ENCODE assay signal across 8 cellular contexts in the genomic region with DNA sequence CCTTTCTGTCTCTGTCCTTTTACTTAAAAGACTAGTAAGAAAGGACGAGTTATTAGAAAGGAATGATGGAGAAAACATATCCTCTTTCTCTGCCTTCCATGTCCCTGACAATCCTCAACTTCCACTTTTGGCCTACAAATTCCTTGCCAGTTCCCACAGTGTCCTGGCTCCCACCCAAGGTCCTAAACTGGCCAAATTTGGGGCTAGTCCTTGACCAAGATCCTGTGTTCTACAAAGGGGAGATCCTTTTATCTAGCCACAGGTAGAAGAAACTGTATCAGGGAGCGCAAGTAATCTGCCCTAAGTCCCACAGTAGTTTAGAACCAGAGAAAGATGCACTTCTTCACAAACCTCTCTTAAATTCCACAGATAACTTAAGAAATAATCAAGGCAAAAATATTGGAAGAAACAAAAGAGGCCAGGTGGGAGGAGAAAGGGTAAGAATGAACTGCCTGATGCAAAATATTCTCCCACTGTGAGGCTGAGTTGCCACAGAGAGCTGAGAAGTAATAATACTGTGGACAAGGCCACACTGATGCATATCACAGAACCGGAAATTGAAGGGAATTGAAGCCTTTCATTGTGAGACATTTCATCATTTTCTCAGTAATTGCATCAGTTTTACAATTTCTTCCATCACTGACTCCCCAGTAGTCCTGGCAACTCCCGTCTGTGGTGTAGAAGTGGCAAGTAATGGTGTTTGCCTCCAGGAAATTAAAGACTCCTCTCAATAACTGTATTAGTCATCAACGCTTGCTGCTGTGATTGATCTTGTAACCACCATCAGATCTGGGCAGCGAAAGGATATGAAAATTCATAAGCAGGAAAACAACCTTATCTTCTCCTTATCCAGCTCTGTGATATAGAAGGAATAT. TPM values are rescaled to one million over a fixed set of nuclear protein-coding genes. Genes with fewer than 3 reads are reported as not detected.
DNase-seq lines count a peak whose midpoint lies in the region; ATAC-seq and TF ChIP-seq lines count a peak whose summit lies in the region.

No MANE protein-coding gene starts in this region.

- WGBS in liver, result 68% methylated on average over 6 of the region's 6 CpGs

- no peaks in the 10 kb centered on the region for H3K9me3 Mint-ChIP-seq in WTC11

- DNase-seq in WTC11 (ENCODE audit: low spot score) (no peak), NCI-H187 treated with DMSO at 0.1 percent for 48 hours (lab: John Stamatoyannopoulos, UW) (no peak), GM13977 (ENCODE audit: low spot score) (no peak)

- no peaks in the 10 kb centered on the region for H3K36me3 ChIP-seq in liver (ENCODE audit: control insufficient read depth in 4 of 4, insufficient read depth in 3 of 4, low read depth in 1 of 4, low read length in 3 of 4)

- H3K4me3 Mint-ChIP-seq in WTC11, result no peak overlapping the region

- TF ChIP-seq RAD21 in liver (IDR thresholded peaks at IDR 0.05), result no peak

- CTCF ChIA-PET in WTC11 (lab: Charles Lee), result interaction anchor here (2.0 kb wide), 2 partner anchors 11 to 65 kb away, joined by 5 to 9 read pairs; no protein-coding TSS in a partner anchor

- no peak overlapping the region for H3K27ac ChIP-seq in liver (ENCODE audit: low read depth in 1 of 2, low read length in 2 of 2)

- in situ Hi-C loops in GM13977 (cut with MboI; ENCODE audit: low pct_unique_long_range_greater_than_20kb, low sequenced_read_pairs, unreplicated experiment), result no loop called here

- H3K27me3 Mint-ChIP-seq in WTC11 (ENCODE audit: low read depth), result no peaks in the 10 kb centered on the region

- POLR2A ChIA-PET in WTC11 (lab: Charles Lee), result no interaction called here

- peaks cover 3 to 8% (median 4%) of the 10 kb centered on the region in 4 donors for H3K4me1 ChIP-seq in liver (ENCODE audit: control insufficient read depth in 4 of 4, insufficient read depth in 4 of 4, low read length in 3 of 4)

- TF ChIP-seq CTCF in WTC11 (IDR thresholded peaks at IDR 0.05) (no peak), liver (IDR thresholded peaks at IDR 0.05; ENCODE audit: low read depth, low read length, missing input control) (no peak), GM13977 (IDR thresholded peaks at IDR 0.05; ENCODE audit: extremely low read depth, insufficient read depth, missing control alignments) (no peak)

- H3K9me3 ChIP-seq in liver (ENCODE audit: control insufficient read depth in 4 of 4, low read length in 3 of 4), result no peaks in the 10 kb centered on the region

- ATAC-seq in GM18519 (IDR thresholded peaks at IDR 0.05; ENCODE audit: low FRiP score, unreplicated experiment) (peak; percentile 30), HG03378 (IDR thresholded peaks at IDR 0.05; ENCODE audit: unreplicated experiment) (peak; percentile 59), WTC11 (no peak), HG03039 (IDR thresholded peaks at IDR 0.05; ENCODE audit: unreplicated experiment) (no peak), HG03460 (IDR thresholded peaks at IDR 0.05; ENCODE audit: unreplicated experiment) (no peak)

- no peak overlapping the region for H3K4me3 ChIP-seq in liver (ENCODE audit: low read depth in 1 of 3, low read length in 3 of 3)

- no peak overlapping the region for H3K9ac ChIP-seq in liver (ENCODE audit: low read depth in 1 of 2, low read length in 2 of 2)

- H3K27me3 ChIP-seq in liver (ENCODE audit: control insufficient read depth in 4 of 4, insufficient read depth in 4 of 4, low read length in 3 of 4), result no peaks in the 10 kb centered on the region

- no peak overlapping the region for H3K27ac Mint-ChIP-seq in WTC11

- peaks cover 49% of the 10 kb centered on the region for H3K4me1 Mint-ChIP-seq in WTC11

- H3K36me3 Mint-ChIP-seq in WTC11, result no peaks in the 10 kb centered on the region

TF ChIP-seq in WTC11, 78 proteins besides CTCF, POLR2A, EP300 and RAD21 (continues in another document):
- TF ChIP-seq, protein P1, sequence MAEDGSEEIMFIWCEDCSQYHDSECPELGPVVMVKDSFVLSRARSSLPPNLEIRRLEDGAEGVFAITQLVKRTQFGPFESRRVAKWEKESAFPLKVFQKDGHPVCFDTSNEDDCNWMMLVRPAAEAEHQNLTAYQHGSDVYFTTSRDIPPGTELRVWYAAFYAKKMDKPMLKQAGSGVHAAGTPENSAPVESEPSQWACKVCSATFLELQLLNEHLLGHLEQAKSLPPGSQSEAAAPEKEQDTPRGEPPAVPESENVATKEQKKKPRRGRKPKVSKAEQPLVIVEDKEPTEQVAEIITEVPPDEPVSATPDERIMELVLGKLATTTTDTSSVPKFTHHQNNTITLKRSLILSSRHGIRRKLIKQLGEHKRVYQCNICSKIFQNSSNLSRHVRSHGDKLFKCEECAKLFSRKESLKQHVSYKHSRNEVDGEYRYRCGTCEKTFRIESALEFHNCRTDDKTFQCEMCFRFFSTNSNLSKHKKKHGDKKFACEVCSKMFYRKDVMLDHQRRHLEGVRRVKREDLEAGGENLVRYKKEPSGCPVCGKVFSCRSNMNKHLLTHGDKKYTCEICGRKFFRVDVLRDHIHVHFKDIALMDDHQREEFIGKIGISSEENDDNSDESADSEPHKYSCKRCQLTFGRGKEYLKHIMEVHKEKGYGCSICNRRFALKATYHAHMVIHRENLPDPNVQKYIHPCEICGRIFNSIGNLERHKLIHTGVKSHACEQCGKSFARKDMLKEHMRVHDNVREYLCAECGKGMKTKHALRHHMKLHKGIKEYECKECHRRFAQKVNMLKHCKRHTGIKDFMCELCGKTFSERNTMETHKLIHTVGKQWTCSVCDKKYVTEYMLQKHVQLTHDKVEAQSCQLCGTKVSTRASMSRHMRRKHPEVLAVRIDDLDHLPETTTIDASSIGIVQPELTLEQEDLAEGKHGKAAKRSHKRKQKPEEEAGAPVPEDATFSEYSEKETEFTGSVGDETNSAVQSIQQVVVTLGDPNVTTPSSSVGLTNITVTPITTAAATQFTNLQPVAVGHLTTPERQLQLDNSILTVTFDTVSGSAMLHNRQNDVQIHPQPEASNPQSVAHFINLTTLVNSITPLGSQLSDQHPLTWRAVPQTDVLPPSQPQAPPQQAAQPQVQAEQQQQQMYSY (CRISPR knock-in tag; IDR thresholded peaks at IDR 0.05), result no peak
- TF ChIP-seq GABPB1 (CRISPR knock-in tag; IDR thresholded peaks at IDR 0.05), result peak; percentile 93
- no peak for TF ChIP-seq NR2C2 (CRISPR knock-in tag; IDR thresholded peaks at IDR 0.05)
- TF ChIP-seq ZBTB21 (CRISPR knock-in tag; IDR thresholded peaks at IDR 0.05; ENCODE audit: borderline replicate concordance), result no peak

TF ChIP-seq in liver, 16 proteins besides CTCF, POLR2A, EP300 and RAD21:
- TF ChIP-seq, protein P2, sequence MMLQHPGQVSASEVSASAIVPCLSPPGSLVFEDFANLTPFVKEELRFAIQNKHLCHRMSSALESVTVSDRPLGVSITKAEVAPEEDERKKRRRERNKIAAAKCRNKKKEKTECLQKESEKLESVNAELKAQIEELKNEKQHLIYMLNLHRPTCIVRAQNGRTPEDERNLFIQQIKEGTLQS (IDR thresholded peaks at IDR 0.05), result peak; percentile 53
- TF ChIP-seq FOXA1 (IDR thresholded peaks at IDR 0.05), result no peak
TF ChIP-seq in liver: peak in this region for 1.

RNA-seq across cellular contexts. Expression of a gene that starts 47.2 kb away (rescaled TPM):
- total RNA-seq in WTC11 (2021) (0.94 to 1.8 TPM (median 1.5 TPM) in 3 replicates), liver (10 to 100 TPM; 16.4 to 35.7 TPM)
- polyA plus RNA-seq in liver, result 10 to 100 TPM; 29.8 to 51.3 TPM

Comparison
In these comparisons a context has a peak if more than half of its experiments do, and no peak if none do; other contexts are left out.
1. ATAC-seq: peak in GM18519 (single experiment) and HG03378 (single experiment); none in WTC11 (single experiment), HG03039 (single experiment) and HG03460 (single experiment).